Comparison of ENCODE assay signal across 9 cellular contexts in the genomic region with DNA sequence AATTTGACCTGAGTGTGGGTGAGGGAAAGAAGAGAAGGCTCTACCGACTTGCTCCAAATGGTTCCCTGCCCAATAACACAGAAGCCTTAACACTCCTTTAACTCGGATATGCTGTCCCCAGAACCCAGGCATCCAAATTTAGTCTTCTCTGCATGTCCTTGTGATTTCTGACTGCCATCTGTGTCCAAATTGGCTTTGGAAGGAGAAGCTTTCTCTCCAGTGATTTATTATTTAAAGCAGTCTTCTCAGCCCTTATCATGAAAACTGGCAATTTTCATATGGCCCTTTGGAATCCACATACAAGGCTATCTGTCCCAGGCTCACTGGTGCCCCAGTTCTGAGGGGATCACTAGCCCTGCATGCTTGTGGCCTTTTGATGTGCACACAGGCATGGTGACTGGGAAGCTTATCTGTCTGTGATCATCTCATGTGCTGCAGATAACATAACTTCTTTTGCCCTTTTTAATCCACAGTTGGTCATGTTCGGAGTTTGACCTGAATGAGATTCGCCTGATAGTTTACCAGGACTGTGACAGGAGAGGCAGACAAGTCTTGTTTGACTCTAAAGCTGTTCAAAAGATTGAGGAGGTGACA. TPM values are rescaled to one million over a fixed set of nuclear protein-coding genes. Genes with fewer than 3 reads are reported as not detected.
DNase-seq lines count a peak whose midpoint lies in the region; ATAC-seq, FAIRE-seq and TF ChIP-seq lines count a peak whose summit lies in the region.
"Had no signal": no experiment of that assay in that cellular context is flagged by ENCODE, and none has a peak within 500 bp of the region (broad histone marks: within the 10 kb centered on the region; RNA-seq: fewer than 3 reads in every experiment).

No MANE protein-coding gene starts in this region.

- peak overlapping the region; percentile 76 for H4K8ac ChIP-seq in mesenchymal stem cell (ENCODE audit: low read length)

- H3K4me1 Mint-ChIP-seq in activated naive CD8-positive, alpha-beta T cell treated with anti-CD3 and anti-CD28 coated beads, Interleukin-2, amount 50 U/mL, for 24 hours: peaks cover 52% of the 10 kb centered on the region
- H3K4me1 Mint-ChIP-seq in activated naive CD8-positive, alpha-beta T cell treated with anti-CD3 and anti-CD28 coated beads for 36 hours: peaks cover 36% of the 10 kb centered on the region

- no peak overlapping the region for H3K23ac ChIP-seq in mesenchymal stem cell (ENCODE audit: low read length in 2 of 2)

- H3K4me3 ChIP-seq in ascending aorta: peak overlapping the region in 1 of 2 donors; percentile 19
- no peak overlapping the region for H3K4me3 ChIP-seq in mesenchymal stem cell (ENCODE audit: insufficient read depth in 1 of 2, low read depth in 1 of 2, low read length in 2 of 2)
- no peak overlapping the region for H3K4me3 ChIP-seq in aorta (ENCODE audit: low read length in 2 of 2)

- H3K4ac ChIP-seq in mesenchymal stem cell (ENCODE audit: low read depth in 1 of 2, low read length in 2 of 2): peak overlapping the region in 1 of 2 experiments; percentile 50

- peaks cover 2% of the 10 kb centered on the region for H3K27me3 Mint-ChIP-seq in activated naive CD8-positive, alpha-beta T cell treated with anti-CD3 and anti-CD28 coated beads, Interleukin-2, amount 50 U/mL, for 24 hours
- no peaks in the 10 kb centered on the region for H3K27me3 Mint-ChIP-seq in activated naive CD8-positive, alpha-beta T cell treated with anti-CD3 and anti-CD28 coated beads for 36 hours
- H3K27me3 Mint-ChIP-seq: activated naive CD8-positive, alpha-beta T cell had no signal

- no peak overlapping the region for H2BK5ac ChIP-seq in mesenchymal stem cell (ENCODE audit: low read depth, low read length, poor library complexity, severe bottlenecking)

- no peak overlapping the region for H3K14ac ChIP-seq in mesenchymal stem cell (ENCODE audit: low read length in 2 of 2)

- TF ChIP-seq CTCF in ascending aorta (IDR thresholded peaks at IDR 0.05): no peak

- DNase-seq in activated naive CD8-positive, alpha-beta T cell treated with anti-CD3 and anti-CD28 coated beads, Interleukin-2, amount 50 U/mL, for 24 hours: no peak
- DNase-seq in activated naive CD8-positive, alpha-beta T cell treated with anti-CD3 and anti-CD28 coated beads for 36 hours: no peak
- DNase-seq in ascending aorta (ENCODE audit: low spot score in 2 of 2) (no peak), mesenchymal stem cell (no peak), aorta (no peak), CD1c-positive myeloid dendritic cell (ENCODE audit: extremely low spot score) (no peak), GM12891 (ENCODE audit: insufficient read length, low spot score) (no peak), KG1 (lab: John Stamatoyannopoulos, UW) (no peak)

- no peak for FAIRE-seq in GM12891 (lab: Jason Lieb, UNC)

- WGBS in mesenchymal stem cell: 77% methylated on average over 4 of the region's 4 CpGs
- 46 to 48% methylated on average over 4 of the region's 4 CpGs for WGBS in aorta, 2 donors

- H3K27ac ChIP-seq in ascending aorta (peak overlapping the region; percentile 80 to 87), mesenchymal stem cell (ENCODE audit: low read length, poor library complexity, severe bottlenecking) (peak overlapping the region; percentile 44), aorta (ENCODE audit: low read depth in 1 of 2, low read length in 2 of 2) (peak overlapping the region; percentile 42 to 76)

- H2BK120ac ChIP-seq in mesenchymal stem cell (ENCODE audit: low read depth, low read length): peak overlapping the region; percentile 54

- H3K4me1 ChIP-seq in ascending aorta: peaks cover 21 to 52% of the 10 kb centered on the region in 2 donors
- peaks cover 11% of the 10 kb centered on the region for H3K4me1 ChIP-seq in mesenchymal stem cell (ENCODE audit: control insufficient read depth, insufficient read depth, low read depth, low read length)
- H3K4me1 ChIP-seq in aorta (ENCODE audit: control insufficient read depth in 1 of 2, insufficient read depth in 2 of 2, low read length in 2 of 2): peaks cover 10 to 20% of the 10 kb centered on the region in 2 donors

- intact Hi-C loops in ascending aorta (cut with DNase I): no loop called here
- intact Hi-C loops in aorta (cut with DNase I): no loop called here

- H2BK15ac ChIP-seq in mesenchymal stem cell (ENCODE audit: low read depth, poor library complexity, severe bottlenecking): no peak overlapping the region

- H3K27me3 ChIP-seq in ascending aorta: no peaks in the 10 kb centered on the region
- no peaks in the 10 kb centered on the region for H3K27me3 ChIP-seq in mesenchymal stem cell (ENCODE audit: control insufficient read depth in 1 of 2, insufficient read depth in 1 of 2, low read length in 2 of 2)
- H3K27me3 ChIP-seq in aorta (ENCODE audit: control insufficient read depth in 1 of 2, insufficient read depth in 2 of 2, low read length in 1 of 2): no peaks in the 10 kb centered on the region

- H3K9ac ChIP-seq in mesenchymal stem cell (ENCODE audit: low read length): peak overlapping the region; percentile 60

- H3K36me3 ChIP-seq in ascending aorta (peaks cover 11 to 14% of the 10 kb centered on the region in 2 donors), mesenchymal stem cell (ENCODE audit: control insufficient read depth in 1 of 2, insufficient read depth in 2 of 2, low read depth in 1 of 2, low read length in 2 of 2) (peaks cover 0 to 37% of the 10 kb centered on the region in 2 experiments), aorta (ENCODE audit: control insufficient read depth in 1 of 2, insufficient read depth in 2 of 2, low read length in 1 of 2) (peaks cover 2 to 5% of the 10 kb centered on the region in 2 donors)

- peak overlapping the region; percentile 50 for H3K27ac Mint-ChIP-seq in activated naive CD8-positive, alpha-beta T cell treated with anti-CD3 and anti-CD28 coated beads, Interleukin-2, amount 50 U/mL, for 24 hours
- no peak overlapping the region for H3K27ac Mint-ChIP-seq in activated naive CD8-positive, alpha-beta T cell treated with anti-CD3 and anti-CD28 coated beads for 36 hours
- H3K27ac Mint-ChIP-seq: activated naive CD8-positive, alpha-beta T cell had no signal

- peaks cover 27% of the 10 kb centered on the region for H3K79me1 ChIP-seq in mesenchymal stem cell (replicated peaks; ENCODE audit: low read length, poor library complexity, severe bottlenecking)

- no peak for TF ChIP-seq POLR2A in GM12891 (IDR thresholded peaks at IDR 0.05; ENCODE audit: low read depth, low read length)

- no peak overlapping the region for H2AK5ac ChIP-seq in mesenchymal stem cell (ENCODE audit: low read length, severe bottlenecking)

- no peak overlapping the region for H3K4me3 Mint-ChIP-seq in activated naive CD8-positive, alpha-beta T cell treated with anti-CD3 and anti-CD28 coated beads, Interleukin-2, amount 50 U/mL, for 24 hours
- H3K4me3 Mint-ChIP-seq in activated naive CD8-positive, alpha-beta T cell treated with anti-CD3 and anti-CD28 coated beads for 36 hours: no peak overlapping the region

- no peak for ATAC-seq in activated naive CD8-positive, alpha-beta T cell treated with anti-CD3 and anti-CD28 coated beads, Interleukin-2, amount 50 U/mL, for 24 hours
- ATAC-seq in aorta (ENCODE audit: low FRiP score): no peak

- H3K9me3 ChIP-seq in ascending aorta (no peaks in the 10 kb centered on the region), mesenchymal stem cell (ENCODE audit: control insufficient read depth, low read length) (no peaks in the 10 kb centered on the region), aorta (ENCODE audit: control insufficient read depth, low read length) (no peaks in the 10 kb centered on the region)

- H3K9me3 Mint-ChIP-seq in activated naive CD8-positive, alpha-beta T cell treated with anti-CD3 and anti-CD28 coated beads, Interleukin-2, amount 50 U/mL, for 24 hours: no peaks in the 10 kb centered on the region
- H3K9me3 Mint-ChIP-seq in activated naive CD8-positive, alpha-beta T cell treated with anti-CD3 and anti-CD28 coated beads for 36 hours: no peaks in the 10 kb centered on the region

- no peak overlapping the region for H4K91ac ChIP-seq in mesenchymal stem cell (ENCODE audit: low read length)

- no peak overlapping the region for H2AFZ ChIP-seq in mesenchymal stem cell (ENCODE audit: low read depth, low read length)

- peaks cover 16% of the 10 kb centered on the region for H3K36me3 Mint-ChIP-seq in activated naive CD8-positive, alpha-beta T cell treated with anti-CD3 and anti-CD28 coated beads, Interleukin-2, amount 50 U/mL, for 24 hours (ENCODE audit: low read depth)
- H3K36me3 Mint-ChIP-seq in activated naive CD8-positive, alpha-beta T cell treated with anti-CD3 and anti-CD28 coated beads for 36 hours: peaks cover 6% of the 10 kb centered on the region

- H3K18ac ChIP-seq in mesenchymal stem cell (ENCODE audit: low read depth in 1 of 2, low read length in 2 of 2): peak overlapping the region; percentile 52 to 70

- peak overlapping the region; percentile 84 to 93 for H2BK12ac ChIP-seq in mesenchymal stem cell (ENCODE audit: low read length in 2 of 2)

- H3K4me2 ChIP-seq in mesenchymal stem cell (ENCODE audit: low read length, poor library complexity, severe bottlenecking): no peak overlapping the region

TF ChIP-seq in GM12891, 5 proteins besides CTCF, POLR2A, EP300 and RAD21:
- TF ChIP-seq POLR2AphosphoS5 (IDR thresholded peaks at IDR 0.05; ENCODE audit: low read depth, low read length) (no peak), POU2F2 (IDR thresholded peaks at IDR 0.05; ENCODE audit: low read depth, low read length) (no peak)

RNA-seq across cellular contexts. Expression of a gene that starts 56.7 kb away (rescaled TPM):
- total RNA-seq in activated naive CD8-positive, alpha-beta T cell treated with anti-CD3 and anti-CD28 coated beads for 36 hours: 10 to 100 TPM; 10.9 to 11.5 TPM
- total RNA-seq in ascending aorta (44.1 TPM), aorta (10 to 100 TPM; 71.0 to 97.8 TPM)
- 16.4 TPM for polyA plus RNA-seq in mesenchymal stem cell (2013, experiment 1 of 2)
- polyA plus RNA-seq in mesenchymal stem cell (2013, experiment 2 of 2): 18.0 TPM
- polyA plus RNA-seq in aorta: 10 to 100 TPM; 17.3 TPM
- 0.09 TPM for polyA plus RNA-seq in GM12891 (2012; ENCODE audit: low read depth, missing spikeins)
